Comparison of ENCODE assay signal across 9 cellular contexts in genomic region chr3:44954962-44955361, GRCh38. TPM values are rescaled to one million over a fixed set of nuclear protein-coding genes. Genes with fewer than 3 reads are reported as not detected.
DNase-seq lines count a peak whose midpoint lies in the region; ATAC-seq and TF ChIP-seq lines count a peak whose summit lies in the region.
"Had no signal": no experiment of that assay in that cellular context is flagged by ENCODE, and none has a peak within 500 bp of the region (broad histone marks: within the 10 kb centered on the region; RNA-seq: fewer than 3 reads in every experiment).

No MANE protein-coding gene starts in this region.

- H3K9ac ChIP-seq in OCI-LY1 (ENCODE audit: low read length), result no peak overlapping the region
- H3K9ac ChIP-seq: KMS-11 had no signal

- peaks cover 11% of the 10 kb centered on the region for H3K4me1 Mint-ChIP-seq in activated T-cell treated with anti-CD3 and anti-CD28 coated beads, Interleukin-2, amount 50 U/mL, for 24 hours (ENCODE audit: low read depth)

- H4K20me1 ChIP-seq in OCI-LY1 (ENCODE audit: insufficient read depth, low read length), result no peaks in the 10 kb centered on the region

- no peak overlapping the region for H3K4me3 ChIP-seq in HEK293 (ENCODE audit: low read depth, low read length)
- no peak overlapping the region for H3K4me3 ChIP-seq in OCI-LY1 (ENCODE audit: low read depth, low read length, poor library complexity, severe bottlenecking)
- H3K4me3 ChIP-seq in testis, result no peak overlapping the region

- intact Hi-C loops in left colon (cut with DNase I, micrococcal nuclease), result no loop called here
- intact Hi-C loops in testis (cut with DNase I; ENCODE audit: low total_unique reads), result no loop called here

- no peak for TF ChIP-seq POLR2A in testis (IDR thresholded peaks at IDR 0.05)

- ATAC-seq in left colon, result peak; percentile 27

- H3K9me3 Mint-ChIP-seq in activated T-cell treated with anti-CD3 and anti-CD28 coated beads, Interleukin-2, amount 50 U/mL, for 24 hours, result no peaks in the 10 kb centered on the region

- H3K36me3 ChIP-seq in HEK293 (ENCODE audit: control insufficient read depth in 2 of 2, insufficient read depth in 1 of 2, low read length in 2 of 2) (peaks cover 0 to 39% of the 10 kb centered on the region in 2 experiments; a peak in 1 of 3 replicates), OCI-LY1 (ENCODE audit: insufficient read depth, low read length) (peaks cover 17% of the 10 kb centered on the region), testis (ENCODE audit: low read depth, missing control alignments) (no peaks in the 10 kb centered on the region)

- 67 to 72% methylated on average over 3 of the region's 3 CpGs for WGBS in testis, 2 donors

- H3K27me3 ChIP-seq in OCI-LY1 (ENCODE audit: insufficient read depth, low read length) (no peaks in the 10 kb centered on the region), testis (no peaks in the 10 kb centered on the region)

- no peaks in the 10 kb centered on the region for H3K79me2 ChIP-seq in OCI-LY1 (ENCODE audit: insufficient read depth, low read length)

- POLR2A ChIA-PET in HEK293 (lab: Yijun Ruan, JAX), result no interaction called here

- H3K36me3 Mint-ChIP-seq in activated T-cell treated with anti-CD3 and anti-CD28 coated beads, Interleukin-2, amount 50 U/mL, for 24 hours (ENCODE audit: low read depth), result peaks cover 50% of the 10 kb centered on the region

- no peak overlapping the region for H3K27ac ChIP-seq in HEK293 (ENCODE audit: extremely low read depth, low read depth, low read length)
- H3K27ac ChIP-seq in OCI-LY1 (ENCODE audit: low read depth, low read length, poor library complexity, severe bottlenecking), result peak overlapping the region; percentile 13
- no peak overlapping the region for H3K27ac ChIP-seq in testis
- H3K27ac ChIP-seq: KMS-11 had no signal

- H3K4me1 ChIP-seq in HEK293 (ENCODE audit: control insufficient read depth, insufficient read depth, low read length) (peaks cover 5% of the 10 kb centered on the region; the same call in 1 of the 2 replicates), OCI-LY1 (ENCODE audit: insufficient read depth, low read length, severe bottlenecking) (peaks cover 19% of the 10 kb centered on the region), testis (no peaks in the 10 kb centered on the region)

- TF ChIP-seq CTCF in HEK293 (tag by site-specific recombination; IDR thresholded peaks at IDR 0.05) (no peak), OCI-LY1 (IDR thresholded peaks at IDR 0.05; ENCODE audit: low read length) (no peak), testis (IDR thresholded peaks at IDR 0.05) (no peak)

- no peak overlapping the region for H3K27ac Mint-ChIP-seq in activated T-cell treated with anti-CD3 and anti-CD28 coated beads, Interleukin-2, amount 50 U/mL, for 24 hours

- no peaks in the 10 kb centered on the region for H3F3A ChIP-seq in OCI-LY1 (ENCODE audit: insufficient read depth, low read length)

- H3K27me3 Mint-ChIP-seq in activated T-cell treated with anti-CD3 and anti-CD28 coated beads, Interleukin-2, amount 50 U/mL, for 24 hours, result no peaks in the 10 kb centered on the region

- H2AFZ ChIP-seq in OCI-LY1 (ENCODE audit: low read length), result no peak overlapping the region

- H3K9me3 ChIP-seq in HEK293 (ENCODE audit: control insufficient read depth, insufficient read depth, low read depth, low read length), result no peaks in the 10 kb centered on the region
- no peaks in the 10 kb centered on the region for H3K9me3 ChIP-seq in OCI-LY1 (ENCODE audit: low read length)
- no peaks in the 10 kb centered on the region for H3K9me3 ChIP-seq in testis

- no peaks in the 10 kb centered on the region for H3K9me2 ChIP-seq in OCI-LY1 (ENCODE audit: low read depth, low read length)

- CTCF ChIA-PET in HEK293 (lab: Yijun Ruan, JAX), result no interaction called here

- peak; percentile 70 for DNase-seq in ELR (ENCODE audit: low read depth)
- no peak for DNase-seq in left colon
- DNase-seq in testis, result no peak
- no peak for DNase-seq in foreskin melanocyte
- no peak for DNase-seq in SHP77 (lab: John Stamatoyannopoulos, UW)
- DNase-seq in activated T-cell treated with anti-CD3 and anti-CD28 coated beads, Interleukin-2, amount 50 U/mL, for 24 hours, result no peak

- H3K4me3 Mint-ChIP-seq in activated T-cell treated with anti-CD3 and anti-CD28 coated beads, Interleukin-2, amount 50 U/mL, for 24 hours, result no peak overlapping the region

- H3K4me2 ChIP-seq in OCI-LY1 (ENCODE audit: low read length), result no peak overlapping the region
- H3K4me2 ChIP-seq: KMS-11 had no signal

TF ChIP-seq in HEK293, 187 proteins besides CTCF, POLR2A, EP300 and RAD21:
- no peak for TF ChIP-seq SP3 (tag by site-specific recombination; IDR thresholded peaks at IDR 0.05)
- no peak for TF ChIP-seq ZFHX2 (tag by site-specific recombination; conservative IDR thresholded peaks at IDR 0.05)
- peak; percentile 19; the same call in 1 of the 2 replicates for TF ChIP-seq EGR2 (tag by site-specific recombination; IDR thresholded peaks at IDR 0.05; ENCODE audit: low read depth)
- no peak for TF ChIP-seq ZNF658 (tag by site-specific recombination; IDR thresholded peaks at IDR 0.05)

RNA-seq across cellular contexts. Expression of gene ZDHHC3, which starts 21.0 kb away (rescaled TPM):
- 100 to 1,000 TPM; 152 to 171 TPM for total RNA-seq in left colon
- total RNA-seq in testis, result 100 to 1,000 TPM; 122 to 164 TPM
- 248 TPM for polyA plus RNA-seq in testis (ENCODE audit: insufficient read depth, low read depth, low replicate concordance)

RNA-seq across cellular contexts. Expression of gene EXOSC7, which starts 21.1 kb away (rescaled TPM):
- 10 to 100 TPM; 18.9 to 22.2 TPM for total RNA-seq in left colon
- total RNA-seq in testis, result 10 to 100 TPM; 66.3 to 71.5 TPM
- polyA plus RNA-seq in testis (ENCODE audit: insufficient read depth, low read depth, low replicate concordance), result 63.3 TPM
